Comparison of ENCODE assay signal across 1 cellular context in genomic region chr11:66600219-66600923, GRCh38.
TF ChIP-seq lines count a peak whose summit lies in the region.

No MANE protein-coding gene starts in this region.

TF ChIP-seq in K562, 482 proteins besides CTCF, POLR2A, EP300 and RAD21:
- TF ChIP-seq ZNF24 (IDR thresholded peaks at IDR 0.05), result peak; percentile 72
- no peak for TF ChIP-seq ZNF445 (CRISPR knock-in tag; IDR thresholded peaks at IDR 0.05; ENCODE audit: low read depth)
